ENCODE assay signal across 8 cellular contexts in the genomic region with DNA sequence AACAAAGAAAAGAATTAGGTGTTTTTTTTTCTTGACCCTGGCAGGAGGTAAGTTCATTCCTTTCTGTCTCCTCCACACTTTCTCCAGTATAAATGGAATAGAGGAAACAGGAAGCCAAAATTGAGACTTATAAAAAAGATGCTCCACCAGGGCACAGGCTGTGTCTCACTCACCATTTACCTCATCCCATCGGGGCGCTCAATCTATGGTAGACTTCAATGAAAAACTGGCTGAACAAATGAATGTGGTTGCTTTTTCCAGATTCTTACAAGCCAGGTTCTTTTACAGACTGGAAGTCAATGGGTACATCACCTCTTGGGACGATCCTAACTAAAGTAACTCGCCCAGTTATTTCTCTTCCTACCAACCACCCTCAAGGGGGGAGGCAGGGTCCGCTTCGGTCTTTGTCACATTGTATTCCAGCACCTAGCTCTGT. TPM values are rescaled to one million over a fixed set of nuclear protein-coding genes. Genes with fewer than 3 reads are reported as not detected.
DNase-seq lines count a peak whose midpoint lies in the region; ATAC-seq and TF ChIP-seq lines count a peak whose summit lies in the region.

No MANE protein-coding gene starts in this region.

- TF ChIP-seq POLR2A in GM18505 (IDR thresholded peaks at IDR 0.05; ENCODE audit: borderline replicate concordance, extremely low read depth, insufficient read depth, insufficient read length) (no peak), Peyer's patch (IDR thresholded peaks at IDR 0.05) (no peak)

- peak overlapping the region; percentile 84 for H2AFZ ChIP-seq in neuron (ENCODE audit: low read depth, low read length)

- DNase-seq in Peyer's patch: no peak
- peak; percentile 27 for DNase-seq in epithelial cell of esophagus (ENCODE audit: low read depth)
- DNase-seq in NCI-H1417 (lab: John Stamatoyannopoulos, UW): no peak

- H3K4me1 ChIP-seq in Peyer's patch: peaks cover 0 to 3% (median 0%) of the 10 kb centered on the region in 4 donors
- H3K4me1 ChIP-seq in neuron (ENCODE audit: insufficient read depth, low read length): peaks cover 13% of the 10 kb centered on the region

- no peaks in the 10 kb centered on the region for H3K27me3 ChIP-seq in Peyer's patch
- H3K27me3 ChIP-seq in neuron (ENCODE audit: insufficient read depth, low read length): peaks cover 3% of the 10 kb centered on the region

- TF ChIP-seq CTCF in Peyer's patch (IDR thresholded peaks at IDR 0.05) (no peak), epithelial cell of esophagus (IDR thresholded peaks at IDR 0.05; ENCODE audit: insufficient read depth, low read depth, low read length, missing control alignments) (no peak)

- peak overlapping the region; percentile 73 to 83 (median 78) for H3K4me3 ChIP-seq in Peyer's patch
- peak overlapping the region; percentile 79 for H3K4me3 ChIP-seq in epithelial cell of esophagus (ENCODE audit: low read length)
- H3K4me3 ChIP-seq in neuron (ENCODE audit: low read length): peak overlapping the region; percentile 85

- H3K36me3 ChIP-seq in Peyer's patch (no peaks in the 10 kb centered on the region), neuron (ENCODE audit: insufficient read depth, low read length) (peaks cover 9% of the 10 kb centered on the region)

- peak overlapping the region; percentile 71 to 93 (median 85) for H3K27ac ChIP-seq in Peyer's patch

- H3K9me3 ChIP-seq in Peyer's patch: no peaks in the 10 kb centered on the region
- no peaks in the 10 kb centered on the region for H3K9me3 ChIP-seq in neuron (ENCODE audit: low read length)

- peak; percentile 18 for ATAC-seq in GM18505 (IDR thresholded peaks at IDR 0.05; ENCODE audit: unreplicated experiment)
- peak; percentile 28 for ATAC-seq in HG02588 (IDR thresholded peaks at IDR 0.05; ENCODE audit: unreplicated experiment)
- no peak for ATAC-seq in GM19324 (IDR thresholded peaks at IDR 0.05; ENCODE audit: low FRiP score, unreplicated experiment)
- ATAC-seq in HG03565 (IDR thresholded peaks at IDR 0.05; ENCODE audit: unreplicated experiment): no peak

RNA-seq across cellular contexts. Expression of gene COMMD8, which starts 0.7 kb away (rescaled TPM):
- total RNA-seq in Peyer's patch: 10 to 100 TPM in 3 of 4 donors, 1 to 10 TPM in 1; 6.0 to 26.1 (median 19.1) TPM

RNA-seq across cellular contexts. Expression of gene ATP10D, which starts 22.3 kb away (rescaled TPM):
- 10 to 100 TPM in 2 of 4 donors, 1 to 10 TPM in 2; 4.4 to 15.7 (median 10.0) TPM for total RNA-seq in Peyer's patch

Comparison
In these comparisons a context has a peak if more than half of its experiments do, and no peak if none do; other contexts are left out.
1. ATAC-seq: peak in GM18505 (single experiment) and HG02588 (single experiment); none in GM19324 (single experiment) and HG03565 (single experiment).
2. Peak in every context shown above with its lines, with median percentiles within 50 percentile points of each other: H3K4me3 ChIP-seq.